8 cellular contexts compared by ENCODE assay signal in the genomic region with DNA sequence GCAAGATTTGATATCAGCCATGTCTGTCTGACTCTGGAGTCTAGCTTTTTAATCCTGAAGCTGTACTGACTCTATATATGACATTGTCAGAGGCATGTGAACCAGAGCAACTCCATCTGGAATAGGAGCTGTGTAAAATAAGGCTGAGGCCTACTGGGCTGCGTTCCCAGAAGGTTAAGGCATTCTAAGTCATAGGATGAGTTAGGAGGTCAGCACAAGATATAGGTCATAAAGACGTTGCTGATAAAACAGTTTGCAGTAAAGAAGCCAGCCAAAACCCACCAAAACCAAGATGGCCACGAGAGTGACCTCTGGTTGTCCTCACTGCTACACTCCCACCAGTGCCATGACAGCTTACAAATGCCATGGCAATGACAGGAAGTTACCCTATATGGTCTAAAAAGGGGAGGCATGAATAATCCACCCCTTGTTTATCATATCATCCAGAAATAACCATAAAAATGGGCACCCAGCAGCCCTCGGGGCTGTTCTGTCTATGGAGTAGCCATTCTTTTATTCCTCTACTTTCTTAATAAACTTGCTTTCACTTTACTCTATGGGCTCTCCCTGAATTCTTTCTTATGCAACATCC.
DNase-seq lines count a peak whose midpoint lies in the region; ATAC-seq and TF ChIP-seq lines count a peak whose summit lies in the region.
"Not testable (repeated sequence)": the region's sequence is repeated elsewhere in the genome, so short reads cannot be mapped to it uniquely, and the experiment has no call there.

No MANE protein-coding gene starts in this region.

- H3K4ac ChIP-seq in mesenchymal stem cell (ENCODE audit: low read depth in 1 of 2, low read length in 2 of 2), result not testable (repeated sequence)

- H3K4me1 ChIP-seq in ACC112 (ENCODE audit: control insufficient read depth, insufficient read depth, low read length, unreplicated experiment), result peaks cover 29% of the 10 kb centered on the region
- H3K4me1 ChIP-seq in GM23338 (ENCODE audit: insufficient read depth); mesenchymal stem cell (ENCODE audit: control insufficient read depth, insufficient read depth, low read depth, low read length); smooth muscle cell (ENCODE audit: low read depth): not testable (repeated sequence)
- peaks cover 21% of the 10 kb centered on the region for H3K4me1 ChIP-seq in mammary epithelial cell (ENCODE audit: insufficient read depth, low read length)

- H3K9me2 ChIP-seq in GM23338 (ENCODE audit: insufficient read depth), result not testable (repeated sequence)

- DNase-seq in GM23338 (ENCODE audit: low spot score); activated naive CD8-positive, alpha-beta T cell treated with anti-CD3 and anti-CD28 coated beads for 36 hours; mammary epithelial cell; mesenchymal stem cell; smooth muscle cell (lab: John Stamatoyannopoulos, UW; ENCODE audit: unreplicated experiment): not testable (repeated sequence)
- DNase-seq in OCI-M1 (lab: John Stamatoyannopoulos, UW) (peak; percentile 58), fibroblast of the aortic adventitia (ENCODE audit: low read depth) (peak; percentile 53)

- H3K27ac Mint-ChIP-seq in GM23338, result not testable (repeated sequence)
- H3K27ac Mint-ChIP-seq in activated naive CD8-positive, alpha-beta T cell treated with anti-CD3 and anti-CD28 coated beads for 36 hours, result peak overlapping the region; percentile 44

- not testable (repeated sequence) for TF ChIP-seq CTCF in GM23338 (conservative IDR thresholded peaks at IDR 0.05; ENCODE audit: low read depth in 2 of 2); mammary epithelial cell (conservative IDR thresholded peaks at IDR 0.05 in 1 of 2, IDR thresholded peaks at IDR 0.05 in 1 of 2; ENCODE audit: extremely low read depth in 1 of 2, insufficient read depth in 1 of 2, low read depth in 1 of 2, low read length in 2 of 2); fibroblast of the aortic adventitia (IDR thresholded peaks at IDR 0.05; ENCODE audit: insufficient read depth, low read length); smooth muscle cell (IDR thresholded peaks at IDR 0.05; ENCODE audit: borderline replicate concordance, insufficient read depth, poor library complexity, severe bottlenecking)

- H3K4me3 ChIP-seq in ACC112 (ENCODE audit: low read depth, low read length), result peak overlapping the region; percentile 43
- H3K4me3 ChIP-seq in GM23338; mammary epithelial cell (replicated peaks in 1 of 3; ENCODE audit: insufficient read depth in 1 of 3, low read depth in 2 of 3, low read length in 3 of 3); fibroblast of the aortic adventitia (ENCODE audit: low read depth, low read length); mesenchymal stem cell (ENCODE audit: insufficient read depth in 1 of 2, low read depth in 1 of 2, low read length in 2 of 2); smooth muscle cell: not testable (repeated sequence)

- 61% methylated on average over 4 of the region's 4 CpGs for WGBS in mammary epithelial cell (ENCODE audit: low coverage, missing lambda C conversion rate)
- WGBS in mesenchymal stem cell, result 85% methylated on average over 4 of the region's 4 CpGs
- 23% methylated on average over 4 of the region's 4 CpGs for WGBS in smooth muscle cell (ENCODE audit: low lambda C conversion rate)

- not testable (repeated sequence) for H3K23ac ChIP-seq in mesenchymal stem cell (ENCODE audit: low read length in 2 of 2)

- not testable (repeated sequence) for H2BK120ac ChIP-seq in mesenchymal stem cell (ENCODE audit: low read depth, low read length)

- not testable (repeated sequence) for H4K8ac ChIP-seq in mesenchymal stem cell (ENCODE audit: low read length)

- in situ Hi-C loops in mammary epithelial cell (cut with MboI; ENCODE audit: low sequenced_read_pairs in 2 of 2), result not testable (repeated sequence)

- not testable (repeated sequence) for H3K27me3 ChIP-seq in ACC112 (ENCODE audit: insufficient read depth, low read length); GM23338 (ENCODE audit: insufficient read depth); mammary epithelial cell (ENCODE audit: insufficient read depth, low read length); mesenchymal stem cell (ENCODE audit: control insufficient read depth in 1 of 2, insufficient read depth in 1 of 2, low read length in 2 of 2); smooth muscle cell (ENCODE audit: low read depth)

- H3K4me2 ChIP-seq in GM23338; mesenchymal stem cell (ENCODE audit: low read length, poor library complexity, severe bottlenecking): not testable (repeated sequence)
- H3K4me2 ChIP-seq in mammary epithelial cell (ENCODE audit: insufficient read depth, low read depth, low read length), result peak overlapping the region; percentile 60
- peak overlapping the region; percentile 71 for H3K4me2 ChIP-seq in smooth muscle cell

- H3K36me3 ChIP-seq in ACC112 (ENCODE audit: insufficient read depth, low read length); GM23338 (ENCODE audit: insufficient read depth); mammary epithelial cell (ENCODE audit: insufficient read depth, low read length); mesenchymal stem cell (ENCODE audit: control insufficient read depth in 1 of 2, insufficient read depth in 2 of 2, low read depth in 1 of 2, low read length in 2 of 2); smooth muscle cell (ENCODE audit: low read depth): not testable (repeated sequence)

- not testable (repeated sequence) for H3K4me3 Mint-ChIP-seq in GM23338; activated naive CD8-positive, alpha-beta T cell treated with anti-CD3 and anti-CD28 coated beads for 36 hours

- not testable (repeated sequence) for H3K36me3 Mint-ChIP-seq in GM23338 (ENCODE audit: low read depth); activated naive CD8-positive, alpha-beta T cell treated with anti-CD3 and anti-CD28 coated beads for 36 hours

- not testable (repeated sequence) for H3F3A ChIP-seq in GM23338 (replicated peaks; ENCODE audit: low read depth)
- H3F3A ChIP-seq in smooth muscle cell (ENCODE audit: low read depth), result peaks cover 21% of the 10 kb centered on the region

- not testable (repeated sequence) for H3K27me3 Mint-ChIP-seq in GM23338 (ENCODE audit: insufficient read depth, low read depth, poor library complexity)
- peaks cover 12% of the 10 kb centered on the region for H3K27me3 Mint-ChIP-seq in activated naive CD8-positive, alpha-beta T cell treated with anti-CD3 and anti-CD28 coated beads for 36 hours

- H4K91ac ChIP-seq in mesenchymal stem cell (ENCODE audit: low read length), result not testable (repeated sequence)

- H3K9me3 ChIP-seq in mammary epithelial cell (replicated peaks; ENCODE audit: insufficient read depth, low read length); mesenchymal stem cell (ENCODE audit: control insufficient read depth, low read length); smooth muscle cell (replicated peaks; ENCODE audit: low read depth): not testable (repeated sequence)

- CTCF ChIA-PET in mammary epithelial cell (lab: Charles Lee; ENCODE audit: low non-redundant PET), result interaction anchor here (0.6 kb wide), 2 partner anchors 295 to 860 kb away, joined by 4 read pairs; no protein-coding TSS in a partner anchor

- H2BK5ac ChIP-seq in mesenchymal stem cell (ENCODE audit: low read depth, low read length, poor library complexity, severe bottlenecking), result not testable (repeated sequence)

- dilution Hi-C loops in mammary epithelial cell (cut with HindIII; ENCODE audit: low sequenced_read_pairs), result not testable (repeated sequence)

- H3K79me1 ChIP-seq in mesenchymal stem cell (replicated peaks; ENCODE audit: low read length, poor library complexity, severe bottlenecking), result not testable (repeated sequence)

- peak overlapping the region in 1 of 2 experiments; percentile 86 for H2BK12ac ChIP-seq in mesenchymal stem cell (ENCODE audit: low read length in 2 of 2)

- peaks cover 19% of the 10 kb centered on the region for H3K4me1 Mint-ChIP-seq in GM23338
- not testable (repeated sequence) for H3K4me1 Mint-ChIP-seq in activated naive CD8-positive, alpha-beta T cell treated with anti-CD3 and anti-CD28 coated beads for 36 hours

- not testable (repeated sequence) for H4K20me1 ChIP-seq in GM23338 (replicated peaks; ENCODE audit: insufficient read depth); mammary epithelial cell (ENCODE audit: insufficient read depth, low read length); smooth muscle cell (ENCODE audit: low read depth)

- H3K27ac ChIP-seq in ACC112 (ENCODE audit: low read depth, low read length) (peak overlapping the region; percentile 86), mammary epithelial cell (ENCODE audit: insufficient read depth, low read depth, low read length) (peak overlapping the region; percentile 92), smooth muscle cell (ENCODE audit: low read depth) (peak overlapping the region; percentile 88)
- not testable (repeated sequence) for H3K27ac ChIP-seq in GM23338 (ENCODE audit: low read depth); mesenchymal stem cell (ENCODE audit: low read length, poor library complexity, severe bottlenecking)

- peak overlapping the region; percentile 64 for H3K9ac ChIP-seq in mammary epithelial cell (ENCODE audit: insufficient read depth, low read length)
- H3K9ac ChIP-seq in mesenchymal stem cell (ENCODE audit: low read length), result peak overlapping the region; percentile 71
- peak overlapping the region; percentile 36 for H3K9ac ChIP-seq in smooth muscle cell (ENCODE audit: low read depth)

- intact Hi-C loops in mammary epithelial cell (cut with micrococcal nuclease), result loop anchor here (1.0 to 5.0 kb wide), 6 partner anchors 24 to 347 kb away; a partner anchor contains a TSS

- not testable (repeated sequence) for H2AK5ac ChIP-seq in mesenchymal stem cell (ENCODE audit: low read length, severe bottlenecking)

- not testable (repeated sequence) for H3K79me2 ChIP-seq in ACC112 (ENCODE audit: control insufficient read depth, insufficient read depth, low read length, unreplicated experiment); GM23338 (replicated peaks; ENCODE audit: insufficient read depth); mammary epithelial cell (ENCODE audit: insufficient read depth, low read length); smooth muscle cell (ENCODE audit: low read depth)

- H3K9me3 Mint-ChIP-seq in GM23338; activated naive CD8-positive, alpha-beta T cell treated with anti-CD3 and anti-CD28 coated beads for 36 hours: not testable (repeated sequence)

- H3K18ac ChIP-seq in mesenchymal stem cell (ENCODE audit: low read depth in 1 of 2, low read length in 2 of 2), result peak overlapping the region in 1 of 2 experiments; percentile 44

- ATAC-seq in GM23338, result not testable (repeated sequence)

- not testable (repeated sequence) for H3K14ac ChIP-seq in mesenchymal stem cell (ENCODE audit: low read length in 2 of 2)

- H2AFZ ChIP-seq in ACC112 (ENCODE audit: low read length, unreplicated experiment); mammary epithelial cell (ENCODE audit: low read depth, low read length); mesenchymal stem cell (ENCODE audit: low read depth, low read length): not testable (repeated sequence)
- peak overlapping the region; percentile 25; the same call in 1 of the 2 replicates for H2AFZ ChIP-seq in GM23338
- H2AFZ ChIP-seq in smooth muscle cell (ENCODE audit: low read depth), result peak overlapping the region; percentile 47

- not testable (repeated sequence) for H2BK15ac ChIP-seq in mesenchymal stem cell (ENCODE audit: low read depth, poor library complexity, severe bottlenecking)

- BruUV-seq in mammary epithelial cell (replicated peaks; lab: Mats Ljungman, UMichigan), result TSS peak; percentile 62
